In the genomic region with DNA sequence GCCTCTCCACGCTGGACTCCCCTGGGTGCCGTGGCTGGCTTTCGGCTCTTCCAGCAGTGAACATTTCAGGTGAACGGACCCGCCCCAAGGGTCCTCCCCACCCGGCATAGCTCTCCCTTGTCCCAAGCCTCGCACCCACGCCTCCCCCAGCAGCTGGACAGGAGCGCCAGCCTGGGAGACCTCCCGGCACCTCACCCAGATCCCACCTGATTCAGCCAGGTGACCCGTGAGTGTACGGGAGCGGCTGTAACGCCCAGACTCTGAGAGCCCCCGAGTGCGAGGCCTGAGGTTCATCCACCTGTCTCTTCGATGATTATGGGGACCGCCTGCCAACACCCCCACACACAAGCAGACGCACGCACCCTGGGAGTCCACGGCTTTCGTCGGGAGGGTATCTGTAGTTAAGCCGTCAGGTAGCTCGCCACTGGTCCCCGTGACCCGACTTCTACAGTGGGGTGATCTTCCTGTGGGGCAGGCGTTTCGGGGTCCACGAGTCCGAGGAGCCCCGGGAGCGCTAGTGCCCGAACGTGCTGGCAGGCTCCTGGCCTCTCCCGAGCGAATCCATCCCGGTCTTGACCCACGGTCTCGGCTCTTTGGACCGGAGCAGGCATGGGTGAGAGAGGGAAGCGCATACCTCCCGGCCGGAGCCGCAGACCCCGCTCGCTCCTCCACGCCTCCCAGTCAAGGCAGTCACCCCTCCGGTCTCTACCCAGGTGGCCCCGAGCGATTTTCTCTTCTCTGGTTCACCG, we compare ENCODE assay signal across 2 cellular contexts.
TF ChIP-seq lines count a peak whose summit lies in the region.

No MANE protein-coding gene starts in this region.

TF ChIP-seq in SK-N-SH, 30 proteins besides CTCF, POLR2A, EP300 and RAD21 (continued from another document):
- TF ChIP-seq EZH2phosphoT487 (IDR thresholded peaks at IDR 0.05; ENCODE audit: borderline replicate concordance, low read depth): no peak
- no peak for TF ChIP-seq FOSL2 (IDR thresholded peaks at IDR 0.05; ENCODE audit: borderline replicate concordance, low read depth)
- TF ChIP-seq TEAD4 (IDR thresholded peaks at IDR 0.05; ENCODE audit: borderline replicate concordance, insufficient read depth): no peak
- TF ChIP-seq, protein P1, sequence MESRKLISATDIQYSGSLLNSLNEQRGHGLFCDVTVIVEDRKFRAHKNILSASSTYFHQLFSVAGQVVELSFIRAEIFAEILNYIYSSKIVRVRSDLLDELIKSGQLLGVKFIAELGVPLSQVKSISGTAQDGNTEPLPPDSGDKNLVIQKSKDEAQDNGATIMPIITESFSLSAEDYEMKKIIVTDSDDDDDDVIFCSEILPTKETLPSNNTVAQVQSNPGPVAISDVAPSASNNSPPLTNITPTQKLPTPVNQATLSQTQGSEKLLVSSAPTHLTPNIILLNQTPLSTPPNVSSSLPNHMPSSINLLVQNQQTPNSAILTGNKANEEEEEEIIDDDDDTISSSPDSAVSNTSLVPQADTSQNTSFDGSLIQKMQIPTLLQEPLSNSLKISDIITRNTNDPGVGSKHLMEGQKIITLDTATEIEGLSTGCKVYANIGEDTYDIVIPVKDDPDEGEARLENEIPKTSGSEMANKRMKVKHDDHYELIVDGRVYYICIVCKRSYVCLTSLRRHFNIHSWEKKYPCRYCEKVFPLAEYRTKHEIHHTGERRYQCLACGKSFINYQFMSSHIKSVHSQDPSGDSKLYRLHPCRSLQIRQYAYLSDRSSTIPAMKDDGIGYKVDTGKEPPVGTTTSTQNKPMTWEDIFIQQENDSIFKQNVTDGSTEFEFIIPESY (IDR thresholded peaks at IDR 0.05; ENCODE audit: borderline replicate concordance, low read depth): no peak
- no peak for TF ChIP-seq CHD2 (IDR thresholded peaks at IDR 0.05; ENCODE audit: low read length, partially characterized antibody)
- no peak for TF ChIP-seq FOXJ3 (CRISPR knock-in tag; IDR thresholded peaks at IDR 0.05)
- TF ChIP-seq RFX5 (IDR thresholded peaks at IDR 0.05; ENCODE audit: low read length): no peak
- no peak for TF ChIP-seq GATA2 (CRISPR knock-in tag; IDR thresholded peaks at IDR 0.05)
- TF ChIP-seq, protein P2, sequence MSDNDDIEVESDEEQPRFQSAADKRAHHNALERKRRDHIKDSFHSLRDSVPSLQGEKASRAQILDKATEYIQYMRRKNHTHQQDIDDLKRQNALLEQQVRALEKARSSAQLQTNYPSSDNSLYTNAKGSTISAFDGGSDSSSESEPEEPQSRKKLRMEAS (IDR thresholded peaks at IDR 0.05; ENCODE audit: low read depth): no peak
- no peak for TF ChIP-seq MXI1 (IDR thresholded peaks at IDR 0.05; ENCODE audit: low read depth, low read length)
- TF ChIP-seq, protein P3, sequence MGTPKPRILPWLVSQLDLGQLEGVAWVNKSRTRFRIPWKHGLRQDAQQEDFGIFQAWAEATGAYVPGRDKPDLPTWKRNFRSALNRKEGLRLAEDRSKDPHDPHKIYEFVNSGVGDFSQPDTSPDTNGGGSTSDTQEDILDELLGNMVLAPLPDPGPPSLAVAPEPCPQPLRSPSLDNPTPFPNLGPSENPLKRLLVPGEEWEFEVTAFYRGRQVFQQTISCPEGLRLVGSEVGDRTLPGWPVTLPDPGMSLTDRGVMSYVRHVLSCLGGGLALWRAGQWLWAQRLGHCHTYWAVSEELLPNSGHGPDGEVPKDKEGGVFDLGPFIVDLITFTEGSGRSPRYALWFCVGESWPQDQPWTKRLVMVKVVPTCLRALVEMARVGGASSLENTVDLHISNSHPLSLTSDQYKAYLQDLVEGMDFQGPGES (IDR thresholded peaks at IDR 0.05; ENCODE audit: low read depth, low read length): no peak
- TF ChIP-seq, protein P4, sequence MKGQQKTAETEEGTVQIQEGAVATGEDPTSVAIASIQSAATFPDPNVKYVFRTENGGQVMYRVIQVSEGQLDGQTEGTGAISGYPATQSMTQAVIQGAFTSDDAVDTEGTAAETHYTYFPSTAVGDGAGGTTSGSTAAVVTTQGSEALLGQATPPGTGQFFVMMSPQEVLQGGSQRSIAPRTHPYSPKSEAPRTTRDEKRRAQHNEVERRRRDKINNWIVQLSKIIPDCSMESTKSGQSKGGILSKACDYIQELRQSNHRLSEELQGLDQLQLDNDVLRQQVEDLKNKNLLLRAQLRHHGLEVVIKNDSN (IDR thresholded peaks at IDR 0.05; ENCODE audit: borderline replicate concordance, low read depth): no peak
- no peak for TF ChIP-seq SMC3 (IDR thresholded peaks at IDR 0.05; ENCODE audit: low read depth, low read length)

TF ChIP-seq in SK-N-SH treated with all-trans-retinoic acid at 6 μM for 48 hours, 23 proteins besides CTCF, POLR2A, EP300 and RAD21:
- TF ChIP-seq, protein P5, sequence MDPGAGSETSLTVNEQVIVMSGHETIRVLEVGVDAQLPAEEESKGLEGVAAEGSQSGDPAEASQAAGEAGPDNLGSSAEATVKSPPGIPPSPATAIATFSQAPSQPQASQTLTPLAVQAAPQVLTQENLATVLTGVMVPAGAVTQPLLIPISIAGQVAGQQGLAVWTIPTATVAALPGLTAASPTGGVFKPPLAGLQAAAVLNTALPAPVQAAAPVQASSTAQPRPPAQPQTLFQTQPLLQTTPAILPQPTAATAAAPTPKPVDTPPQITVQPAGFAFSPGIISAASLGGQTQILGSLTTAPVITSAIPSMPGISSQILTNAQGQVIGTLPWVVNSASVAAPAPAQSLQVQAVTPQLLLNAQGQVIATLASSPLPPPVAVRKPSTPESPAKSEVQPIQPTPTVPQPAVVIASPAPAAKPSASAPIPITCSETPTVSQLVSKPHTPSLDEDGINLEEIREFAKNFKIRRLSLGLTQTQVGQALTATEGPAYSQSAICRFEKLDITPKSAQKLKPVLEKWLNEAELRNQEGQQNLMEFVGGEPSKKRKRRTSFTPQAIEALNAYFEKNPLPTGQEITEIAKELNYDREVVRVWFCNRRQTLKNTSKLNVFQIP (CRISPR knock-in tag; IDR thresholded peaks at IDR 0.05; ENCODE audit: borderline replicate concordance, low read depth): no peak
- TF ChIP-seq ISL1 (CRISPR knock-in tag; IDR thresholded peaks at IDR 0.05): no peak
- no peak for TF ChIP-seq CSDC2 (CRISPR knock-in tag; IDR thresholded peaks at IDR 0.05)
- TF ChIP-seq ZNF70 (CRISPR knock-in tag; IDR thresholded peaks at IDR 0.05): no peak
- no peak for TF ChIP-seq ARNTL (CRISPR knock-in tag; IDR thresholded peaks at IDR 0.05; ENCODE audit: borderline replicate concordance, low read depth)
- TF ChIP-seq GLIS3 (CRISPR knock-in tag; IDR thresholded peaks at IDR 0.05): no peak
